9 cellular contexts compared by ENCODE assay signal in genomic region chr20:42118001-42118400, GRCh38.
"Had no signal": no experiment of that assay in that cellular context is flagged by ENCODE, and none has a peak within 500 bp of the region (broad histone marks: within the 10 kb centered on the region; RNA-seq: fewer than 3 reads in every experiment).

No MANE protein-coding gene starts in this region.

- ATAC-seq: K562 had no signal

- DNase-seq: GM23248, GOT3, HCEC 1CT, HFFc6, IMR-90, KG1 had no signal

- FAIRE-seq: H54, K562 had no signal

- H2AFZ ChIP-seq: GM23248 had no signal

- H3K27ac ChIP-seq: GM23248, HL-60 had no signal

- H3K9ac ChIP-seq: GM23248 had no signal

- H3K4me3 ChIP-seq: GM23248, K562 had no signal
